13 cellular contexts compared by ENCODE assay signal in the genomic region with DNA sequence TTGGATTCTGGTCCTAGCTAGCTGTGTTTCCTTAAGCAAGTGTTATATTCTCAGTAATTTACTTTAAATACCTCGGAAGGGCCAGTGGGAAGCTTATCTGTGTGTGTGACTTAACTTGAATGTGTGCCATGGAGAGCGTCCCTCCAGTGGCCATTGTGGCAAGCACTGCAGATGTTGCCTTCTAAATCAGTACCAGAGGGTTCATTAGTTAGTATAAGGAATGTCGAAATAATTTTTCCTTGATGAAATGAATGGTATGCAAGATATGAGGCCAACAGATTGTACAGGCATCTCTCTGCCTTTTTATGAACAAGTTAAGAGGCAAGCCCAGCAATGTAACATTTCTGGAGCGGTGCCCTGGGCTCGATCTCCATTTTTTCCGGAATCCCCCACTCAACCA. TPM values are rescaled to one million over a fixed set of nuclear protein-coding genes. Genes with fewer than 3 reads are reported as not detected.
A peak's percentile ranks its signal among the peaks of the same experiment; 100 is the strongest.
DNase-seq lines count a peak whose midpoint lies in the region; ATAC-seq, FAIRE-seq and TF ChIP-seq lines count a peak whose summit lies in the region.
"Had no signal": no experiment of that assay in that cellular context is flagged by ENCODE, and none has a peak within 500 bp of the region (broad histone marks: within the 10 kb centered on the region; RNA-seq: fewer than 3 reads in every experiment).

No MANE protein-coding gene starts in this region.

- DNase-seq in Right ventricle myocardium superior (no peak), right atrium auricular region (ENCODE audit: low spot score) (no peak), cardiac fibroblast (ENCODE audit: low read depth in 2 of 2) (peak; percentile 67 to 94), kidney (no peak), NCI-H1436 (lab: John Stamatoyannopoulos, UW) (no peak), activated T-cell treated with anti-CD3 and anti-CD28 coated beads for 4 hours (no peak)
- DNase-seq: ACHN; activated CD4-positive, alpha-beta T cell treated with anti-CD3 and anti-CD28 coated beads, Interleukin-2, amount 10 ng/mL, durations not matched to agents 7 days and 5 days had no signal

- intact Hi-C loops in Right ventricle myocardium superior (cut with DNase I): no loop called here
- intact Hi-C loops in kidney (cut with DNase I): no loop called here

- H3K27ac ChIP-seq in right atrium auricular region (no peak overlapping the region), kidney (ENCODE audit: low read depth in 2 of 2, low read length in 2 of 2) (no peak overlapping the region)
- H3K27ac ChIP-seq: epithelial cell of prostate, SJSA1 had no signal

- H3K36me3 ChIP-seq in right atrium auricular region: no peaks in the 10 kb centered on the region
- H3K36me3 ChIP-seq in kidney (ENCODE audit: control insufficient read depth in 1 of 2, insufficient read depth in 2 of 2, low read length in 2 of 2): no peaks in the 10 kb centered on the region
- H3K36me3 ChIP-seq: SJSA1 had no signal

- H3K4me1 ChIP-seq in right atrium auricular region (peaks cover 0 to 11% of the 10 kb centered on the region in 2 donors), kidney (ENCODE audit: control insufficient read depth in 1 of 2, insufficient read depth in 1 of 2, low read depth in 1 of 2, low read length in 2 of 2) (no peaks in the 10 kb centered on the region)
- H3K4me1 ChIP-seq: SJSA1 had no signal

- peak; percentile 83 for ATAC-seq in Right ventricle myocardium superior (ENCODE audit: poor library complexity)
- ATAC-seq in HG02678 (IDR thresholded peaks at IDR 0.05; ENCODE audit: unreplicated experiment): no peak
- no peak for ATAC-seq in HG02763 (IDR thresholded peaks at IDR 0.05; ENCODE audit: unreplicated experiment)

- H3K9me3 ChIP-seq in right atrium auricular region (no peaks in the 10 kb centered on the region), kidney (ENCODE audit: control insufficient read depth in 1 of 2, low read length in 2 of 2) (no peaks in the 10 kb centered on the region)
- H3K9me3 ChIP-seq: SJSA1 had no signal

- H3K9ac ChIP-seq in kidney (ENCODE audit: low read length in 2 of 2): no peak overlapping the region

- H3K4me3 ChIP-seq in right atrium auricular region (no peak overlapping the region), cardiac fibroblast (replicated peaks in 1 of 2; ENCODE audit: low read depth in 2 of 2, low read length in 2 of 2) (no peak overlapping the region), kidney (ENCODE audit: low read length in 2 of 2) (no peak overlapping the region)
- H3K4me3 ChIP-seq: SJSA1, skin epidermis had no signal

- no peak for FAIRE-seq in kidney (lab: Jason Lieb, UNC)

- TF ChIP-seq CTCF in right atrium auricular region (IDR thresholded peaks at IDR 0.05): peak in 1 of 2 donors; percentile 21
- peak; percentile 31 for TF ChIP-seq CTCF in cardiac fibroblast (IDR thresholded peaks at IDR 0.05; ENCODE audit: low read depth, low read length)
- TF ChIP-seq CTCF in kidney (IDR thresholded peaks at IDR 0.05; ENCODE audit: borderline replicate concordance, extremely low read depth, insufficient read depth): peak; percentile 10

- H3K27me3 ChIP-seq in right atrium auricular region: no peaks in the 10 kb centered on the region
- H3K27me3 ChIP-seq: SJSA1 had no signal

RNA-seq across cellular contexts. Expression of a gene that starts 52.0 kb away (rescaled TPM):
- total RNA-seq in Right ventricle myocardium superior: 0.65 TPM
- total RNA-seq in right atrium auricular region: 1 to 10 TPM in 1 of 2 donors, under 1 TPM in 1; 0.98 to 1.3 TPM
- total RNA-seq in kidney: 5.4 TPM
- 3.8 TPM for polyA plus RNA-seq in kidney (ENCODE audit: insufficient read depth, low read depth, low replicate concordance)

RNA-seq across cellular contexts. Expression of a gene that starts 52.5 kb away (rescaled TPM):
- total RNA-seq in Right ventricle myocardium superior (164 TPM), right atrium auricular region (100 to 1,000 TPM in 1 of 2 donors, 10 to 100 TPM in 1; 94.8 to 107 TPM), kidney (225 TPM)
- polyA plus RNA-seq in kidney (ENCODE audit: insufficient read depth, low read depth, low replicate concordance): 29.3 TPM

Comparison
In these comparisons a context has a peak if more than half of its experiments do, and no peak if none do; other contexts are left out.
1. DNase-seq: peak in cardiac fibroblast (2 of 2); none in Right ventricle myocardium superior (single experiment), right atrium auricular region (single experiment), kidney (single experiment), NCI-H1436 (single experiment) and activated T-cell treated with anti-CD3 and anti-CD28 coated beads for 4 hours (single experiment).